8 cellular contexts compared by ENCODE assay signal in genomic region chr1:180178511-180179161, GRCh38. TPM values are rescaled to one million over a fixed set of nuclear protein-coding genes. Genes with fewer than 3 reads are reported as not detected.
DNase-seq lines count a peak whose midpoint lies in the region; ATAC-seq and TF ChIP-seq lines count a peak whose summit lies in the region.

No MANE protein-coding gene starts in this region.

- H3K27ac Mint-ChIP-seq in activated T-cell treated with anti-CD3 and anti-CD28 coated beads, Interleukin-2, amount 50 U/mL, for 72 hours, result no peak overlapping the region

- DNase-seq in Caki2 (ENCODE audit: low read depth) (peak; percentile 41), fibroblast of peridontal ligament (ENCODE audit: extremely low read depth) (peak; percentile 66), osteoblast (ENCODE audit: insufficient read length, low spot score, missing footprints) (peak; percentile 96), upper lobe of right lung (peak; percentile 78)
- peak; percentile 58 to 73 for DNase-seq in activated T-cell treated with anti-CD3 and anti-CD28 coated beads, Interleukin-2, amount 50 U/mL, for 72 hours

- peaks cover 0 to 12% of the 10 kb centered on the region in 2 experiments; a peak in 1 of 3 replicates for H3K36me3 ChIP-seq in HEK293 (ENCODE audit: control insufficient read depth in 2 of 2, insufficient read depth in 1 of 2, low read length in 2 of 2)
- no peaks in the 10 kb centered on the region for H3K36me3 ChIP-seq in OCI-LY3 (replicated peaks; ENCODE audit: low read depth, low read length)
- H3K36me3 ChIP-seq in osteoblast (ENCODE audit: insufficient read depth, low read length), result peaks cover 75% of the 10 kb centered on the region
- H3K36me3 ChIP-seq in upper lobe of right lung, result peaks cover 43% of the 10 kb centered on the region

- no peak overlapping the region for H3K4me3 Mint-ChIP-seq in activated T-cell treated with anti-CD3 and anti-CD28 coated beads, Interleukin-2, amount 50 U/mL, for 72 hours

- H3K4me3 ChIP-seq in HEK293 (ENCODE audit: low read depth, low read length) (no peak overlapping the region), OCI-LY3 (ENCODE audit: low read length) (no peak overlapping the region), osteoblast (ENCODE audit: insufficient read depth, low read length) (no peak overlapping the region), upper lobe of right lung (no peak overlapping the region)

- no peaks in the 10 kb centered on the region for H3K9me3 Mint-ChIP-seq in activated T-cell treated with anti-CD3 and anti-CD28 coated beads, Interleukin-2, amount 50 U/mL, for 72 hours

- POLR2A ChIA-PET in HEK293 (lab: Yijun Ruan, JAX), result interaction anchor here (0.5 kb wide), 1 partner anchor 35 kb away, joined by 4 read pairs; no protein-coding TSS in a partner anchor

- in situ Hi-C loops in Caki2 (cut with HindIII; ENCODE audit: low pct_unique_long_range_greater_than_20kb, low sequenced_read_pairs), result no loop called here

- no peaks in the 10 kb centered on the region for H4K20me1 ChIP-seq in OCI-LY3 (ENCODE audit: insufficient read depth, low read length)
- H4K20me1 ChIP-seq in osteoblast (ENCODE audit: insufficient read depth, low read length), result peaks cover 29% of the 10 kb centered on the region

- H3K27ac ChIP-seq in HEK293 (ENCODE audit: extremely low read depth, low read depth, low read length), result no peak overlapping the region
- no peak overlapping the region for H3K27ac ChIP-seq in OCI-LY3 (ENCODE audit: low read length)
- H3K27ac ChIP-seq in osteoblast (ENCODE audit: low read depth, low read length), result no peak overlapping the region
- no peak overlapping the region for H3K27ac ChIP-seq in upper lobe of right lung

- intact Hi-C loops in upper lobe of right lung (cut with DNase I), result no loop called here

- H3K4me1 ChIP-seq in HEK293 (ENCODE audit: control insufficient read depth, insufficient read depth, low read length) (no peaks in the 10 kb centered on the region), OCI-LY3 (ENCODE audit: low read length) (no peaks in the 10 kb centered on the region), osteoblast (ENCODE audit: insufficient read depth, low read length) (peaks cover 8% of the 10 kb centered on the region), upper lobe of right lung (peaks cover 9% of the 10 kb centered on the region)

- H3K79me2 ChIP-seq in OCI-LY3 (ENCODE audit: low read length) (no peaks in the 10 kb centered on the region), osteoblast (ENCODE audit: insufficient read depth, low read length) (peaks cover 25% of the 10 kb centered on the region)

- CTCF ChIA-PET in HEK293 (lab: Yijun Ruan, JAX), result interaction anchor here (0.6 to 8.5 kb wide), 58 partner anchors 9 to 1791 kb away, joined by 3 to 93 read pairs (median 4); partner anchors contain the start of gene ACBD6

- H2AFZ ChIP-seq in OCI-LY3 (ENCODE audit: low read depth, low read length) (no peak overlapping the region), osteoblast (ENCODE audit: low read length) (no peak overlapping the region)

- no peaks in the 10 kb centered on the region for H3K36me3 Mint-ChIP-seq in activated T-cell treated with anti-CD3 and anti-CD28 coated beads, Interleukin-2, amount 50 U/mL, for 72 hours (ENCODE audit: insufficient read depth in 2 of 2)

- H3K27me3 ChIP-seq in OCI-LY3 (ENCODE audit: low read depth, low read length) (no peaks in the 10 kb centered on the region), osteoblast (ENCODE audit: insufficient read depth, low read length) (no peaks in the 10 kb centered on the region), upper lobe of right lung (no peaks in the 10 kb centered on the region)

- H3K4me2 ChIP-seq in OCI-LY3 (ENCODE audit: low read length), result no peak overlapping the region
- no peak overlapping the region for H3K4me2 ChIP-seq in osteoblast (ENCODE audit: insufficient read depth, low read length)

- TF ChIP-seq CTCF in HEK293 (tag by site-specific recombination; IDR thresholded peaks at IDR 0.05), result peak; percentile 55
- TF ChIP-seq CTCF in OCI-LY3 (IDR thresholded peaks at IDR 0.05; ENCODE audit: low read depth, low read length), result peak; percentile 98
- TF ChIP-seq CTCF in osteoblast (IDR thresholded peaks at IDR 0.05; ENCODE audit: extremely low read depth, low read depth, low read length), result peak; percentile 98
- peak; percentile 96 for TF ChIP-seq CTCF in upper lobe of right lung (IDR thresholded peaks at IDR 0.05)

- H3K4me1 Mint-ChIP-seq in activated T-cell treated with anti-CD3 and anti-CD28 coated beads, Interleukin-2, amount 50 U/mL, for 72 hours (ENCODE audit: low read depth), result no peaks in the 10 kb centered on the region

- ATAC-seq in activated T-cell treated with anti-CD3 and anti-CD28 coated beads, Interleukin-2, amount 50 U/mL, for 72 hours (replicated peaks in 1 of 2), result peak; percentile 32 to 55
- ATAC-seq in upper lobe of right lung (peak; percentile 80), HG03354 (IDR thresholded peaks at IDR 0.05; ENCODE audit: poor library complexity, severe bottlenecking, unreplicated experiment) (no peak)

- no peak overlapping the region for H3K9ac ChIP-seq in OCI-LY3 (ENCODE audit: low read length)

- H3K9me3 ChIP-seq in HEK293 (ENCODE audit: control insufficient read depth, insufficient read depth, low read depth, low read length) (no peaks in the 10 kb centered on the region), OCI-LY3 (ENCODE audit: insufficient read depth, low read length) (no peaks in the 10 kb centered on the region), osteoblast (ENCODE audit: low read depth, low read length) (no peaks in the 10 kb centered on the region), upper lobe of right lung (no peaks in the 10 kb centered on the region)

- no peaks in the 10 kb centered on the region for H3K27me3 Mint-ChIP-seq in activated T-cell treated with anti-CD3 and anti-CD28 coated beads, Interleukin-2, amount 50 U/mL, for 72 hours (ENCODE audit: low read depth)

TF ChIP-seq in HEK293, 187 proteins besides CTCF, POLR2A, EP300 and RAD21:
- no peak for TF ChIP-seq ZNF645 (tag by site-specific recombination; IDR thresholded peaks at IDR 0.05)
- peak; percentile 81 for TF ChIP-seq ZNF654 (tag by site-specific recombination; IDR thresholded peaks at IDR 0.05; ENCODE audit: low read depth)

RNA-seq across cellular contexts. Expression of gene QSOX1, which starts 24.0 kb away (rescaled TPM):
- 84.0 and 97.3 TPM in 2 replicates for total RNA-seq in Caki2 (2014; rRNA removed; shearing (Covaris generic); ENCODE audit: low replicate concordance)
- total RNA-seq in activated T-cell treated with anti-CD3 and anti-CD28 coated beads, Interleukin-2, amount 50 U/mL, for 72 hours, result 10 to 100 TPM; 35.9 to 44.9 TPM
- total RNA-seq in osteoblast (270 and 373 TPM in 2 replicates), upper lobe of right lung (275 TPM)

RNA-seq across cellular contexts. Expression of gene LHX4, which starts 51.4 kb away (rescaled TPM):
- not detected in 2 replicates for total RNA-seq in Caki2 (2014; rRNA removed; shearing (Covaris generic); ENCODE audit: low replicate concordance)
- not detected for total RNA-seq in activated T-cell treated with anti-CD3 and anti-CD28 coated beads, Interleukin-2, amount 50 U/mL, for 72 hours
- total RNA-seq in osteoblast, result not detected in 2 replicates
- total RNA-seq in upper lobe of right lung, result not detected

Comparison
In these comparisons a context has a peak if more than half of its experiments do, and no peak if none do; other contexts are left out.
1. DNase-seq: peak in every context shown above with its lines; median percentile 96 in osteoblast; 78 in upper lobe of right lung; 66 in fibroblast of peridontal ligament; 66 in activated T-cell treated with anti-CD3 and anti-CD28 coated beads, Interleukin-2, amount 50 U/mL, for 72 hours; 41 in Caki2.